ENCODE assay signal across 8 cellular contexts in the genomic region with DNA sequence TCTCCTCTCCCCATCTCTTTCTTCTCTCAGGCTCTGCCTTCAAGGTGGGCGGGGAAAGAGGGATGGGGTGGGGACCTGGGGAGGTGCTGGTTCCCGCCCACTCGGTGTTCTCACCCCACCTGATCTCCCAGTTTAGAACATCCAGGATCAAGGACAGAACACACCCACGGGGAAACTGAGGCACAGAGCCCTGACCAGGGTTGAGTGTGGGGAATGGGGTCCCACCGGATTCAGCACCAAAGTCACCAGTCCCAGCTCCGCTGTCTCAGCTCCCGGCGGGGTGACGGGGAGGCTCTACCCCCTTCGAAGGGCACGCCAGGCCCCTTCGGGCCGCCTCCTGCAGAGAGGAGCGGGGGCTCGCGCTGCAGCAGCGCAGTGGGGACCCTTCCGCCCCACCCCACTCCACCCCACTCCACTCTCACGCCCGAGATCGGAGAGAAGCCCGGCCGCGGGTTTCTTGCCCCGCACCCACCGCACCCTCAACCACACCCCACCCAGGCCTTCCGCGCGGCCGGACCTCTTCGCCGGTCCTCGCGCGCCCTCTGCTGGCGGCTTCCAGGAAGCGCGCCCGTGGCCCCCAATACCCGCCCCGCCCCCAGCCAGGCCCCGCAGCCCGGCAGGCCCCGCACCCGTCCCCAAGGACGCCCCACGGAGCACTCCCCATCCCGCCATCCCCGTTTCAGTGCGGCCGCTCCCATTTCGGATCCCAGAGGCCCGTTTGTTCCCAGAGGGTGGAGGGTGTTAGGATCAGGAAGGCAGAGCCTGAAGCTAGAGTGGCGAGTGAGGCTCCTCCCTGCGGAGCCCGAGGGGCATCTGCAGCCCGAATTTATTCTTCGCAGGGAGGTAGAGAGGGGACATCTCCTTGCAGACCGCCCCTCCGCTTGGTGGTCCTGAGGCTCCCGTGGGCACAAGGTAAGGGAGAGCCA. TPM values are rescaled to one million over a fixed set of nuclear protein-coding genes. Genes with fewer than 3 reads are reported as not detected.
DNase-seq lines count a peak whose midpoint lies in the region; ATAC-seq and TF ChIP-seq lines count a peak whose summit lies in the region.

No MANE protein-coding gene starts in this region.

- no peaks in the 10 kb centered on the region for H3K4me1 Mint-ChIP-seq in activated T-helper 1 cell treated with anti-CD3 and anti-CD28 coated beads, Interleukin-12 subunit alpha, Interleukin-12 subunit beta, Interleukin-2, Interleukin-4 antibody, amounts not matched to agents 30 ng/mL and 10 ng/mL and 1 ng/mL, durations not matched to agents 14 hours and 24 hours and 36 hours (ENCODE audit: low read depth)
- peaks cover 8 to 9% of the 10 kb centered on the region in 2 donors for H3K4me1 Mint-ChIP-seq in natural killer cell treated with Interleukin-12 subunit alpha and Interleukin-12 subunit beta and Interleukin-15 and Interleukin-18, amount 100 ng/mL, for 72 hours (ENCODE audit: low read depth in 2 of 2)

- intact Hi-C loops in activated T-helper 1 cell treated with anti-CD3 and anti-CD28 coated beads, Interleukin-12 subunit alpha, Interleukin-12 subunit beta, Interleukin-2, Interleukin-4 antibody, amounts not matched to agents 30 ng/mL and 10 ng/mL and 1 ng/mL, durations not matched to agents 14 hours and 24 hours and 36 hours (cut with micrococcal nuclease): loop anchor here (1.0 to 5.0 kb wide), 6 partner anchors 34 to 409 kb away; no protein-coding TSS in a partner anchor

- peak overlapping the region; percentile 59 for H3K4me3 ChIP-seq in fibroblast of pulmonary artery (replicated peaks; ENCODE audit: low read depth, low read length)

- H3K9me3 Mint-ChIP-seq in activated T-helper 1 cell treated with anti-CD3 and anti-CD28 coated beads, Interleukin-12 subunit alpha, Interleukin-12 subunit beta, Interleukin-2, Interleukin-4 antibody, amounts not matched to agents 30 ng/mL and 10 ng/mL and 1 ng/mL, durations not matched to agents 14 hours and 24 hours and 36 hours: no peaks in the 10 kb centered on the region
- H3K9me3 Mint-ChIP-seq in natural killer cell treated with Interleukin-12 subunit alpha and Interleukin-12 subunit beta and Interleukin-15 and Interleukin-18, amount 100 ng/mL, for 72 hours: no peaks in the 10 kb centered on the region

- ATAC-seq in GM18909 (IDR thresholded peaks at IDR 0.05; ENCODE audit: poor library complexity, unreplicated experiment) (peak; percentile 56), HG03460 (IDR thresholded peaks at IDR 0.05; ENCODE audit: unreplicated experiment) (peak; percentile 56)
- peak; percentile 87 to 91 for ATAC-seq in natural killer cell treated with Interleukin-12 subunit alpha and Interleukin-12 subunit beta and Interleukin-15 and Interleukin-18, amount 100 ng/mL, for 72 hours

- no peak overlapping the region for H3K27ac Mint-ChIP-seq in activated T-helper 1 cell treated with anti-CD3 and anti-CD28 coated beads, Interleukin-12 subunit alpha, Interleukin-12 subunit beta, Interleukin-2, Interleukin-4 antibody, amounts not matched to agents 30 ng/mL and 10 ng/mL and 1 ng/mL, durations not matched to agents 14 hours and 24 hours and 36 hours
- H3K27ac Mint-ChIP-seq in natural killer cell treated with Interleukin-12 subunit alpha and Interleukin-12 subunit beta and Interleukin-15 and Interleukin-18, amount 100 ng/mL, for 72 hours: no peak overlapping the region

- H3K27me3 Mint-ChIP-seq in activated T-helper 1 cell treated with anti-CD3 and anti-CD28 coated beads, Interleukin-12 subunit alpha, Interleukin-12 subunit beta, Interleukin-2, Interleukin-4 antibody, amounts not matched to agents 30 ng/mL and 10 ng/mL and 1 ng/mL, durations not matched to agents 14 hours and 24 hours and 36 hours (ENCODE audit: insufficient read depth): peaks cover 41% of the 10 kb centered on the region
- H3K27me3 Mint-ChIP-seq in natural killer cell treated with Interleukin-12 subunit alpha and Interleukin-12 subunit beta and Interleukin-15 and Interleukin-18, amount 100 ng/mL, for 72 hours: peaks cover 24 to 25% of the 10 kb centered on the region in 2 donors

- H3K4me3 Mint-ChIP-seq in activated T-helper 1 cell treated with anti-CD3 and anti-CD28 coated beads, Interleukin-12 subunit alpha, Interleukin-12 subunit beta, Interleukin-2, Interleukin-4 antibody, amounts not matched to agents 30 ng/mL and 10 ng/mL and 1 ng/mL, durations not matched to agents 14 hours and 24 hours and 36 hours: peak overlapping the region; percentile 68
- peak overlapping the region; percentile 62 for H3K4me3 Mint-ChIP-seq in natural killer cell treated with Interleukin-12 subunit alpha and Interleukin-12 subunit beta and Interleukin-15 and Interleukin-18, amount 100 ng/mL, for 72 hours

- peak; percentile 77 for DNase-seq in Ammon's horn (ENCODE audit: low spot score)
- DNase-seq in OCI-M1 (lab: John Stamatoyannopoulos, UW): peak; percentile 91
- peak; percentile 61 for DNase-seq in activated T-helper 1 cell treated with anti-CD3 and anti-CD28 coated beads, Interleukin-12 subunit alpha, Interleukin-12 subunit beta, Interleukin-2, Interleukin-4 antibody, amounts not matched to agents 30 ng/mL and 10 ng/mL and 1 ng/mL, durations not matched to agents 14 hours and 24 hours and 36 hours (ENCODE audit: low spot score)
- DNase-seq in fibroblast of pulmonary artery (ENCODE audit: low read depth): peak; percentile 67
- DNase-seq in natural killer cell treated with Interleukin-12 subunit alpha and Interleukin-12 subunit beta and Interleukin-15 and Interleukin-18, amount 100 ng/mL, for 72 hours (ENCODE audit: low spot score): peak; percentile 78
- DNase-seq in stimulated activated naive CD4-positive, alpha-beta T cell (lab: John Stamatoyannopoulos, UW): peak; percentile 44 to 82 (median 71)

- peak; percentile 41 for TF ChIP-seq CTCF in fibroblast of pulmonary artery (IDR thresholded peaks at IDR 0.05; ENCODE audit: low read length, missing control alignments)

- no peaks in the 10 kb centered on the region for H3K36me3 Mint-ChIP-seq in activated T-helper 1 cell treated with anti-CD3 and anti-CD28 coated beads, Interleukin-12 subunit alpha, Interleukin-12 subunit beta, Interleukin-2, Interleukin-4 antibody, amounts not matched to agents 30 ng/mL and 10 ng/mL and 1 ng/mL, durations not matched to agents 14 hours and 24 hours and 36 hours (ENCODE audit: low read depth)
- no peaks in the 10 kb centered on the region for H3K36me3 Mint-ChIP-seq in natural killer cell treated with Interleukin-12 subunit alpha and Interleukin-12 subunit beta and Interleukin-15 and Interleukin-18, amount 100 ng/mL, for 72 hours

RNA-seq across cellular contexts. Expression of a gene that starts 18.0 kb away (rescaled TPM):
- 32.4 and 33.5 TPM in 2 replicates for total RNA-seq in activated T-helper 1 cell treated with anti-CD3 and anti-CD28 coated beads, Interleukin-12 subunit alpha, Interleukin-12 subunit beta, Interleukin-2, Interleukin-4 antibody, amounts not matched to agents 30 ng/mL and 10 ng/mL and 1 ng/mL, durations not matched to agents 14 hours and 24 hours and 36 hours
- 10 to 100 TPM; 27.6 to 37.3 TPM for total RNA-seq in natural killer cell treated with Interleukin-12 subunit alpha and Interleukin-12 subunit beta and Interleukin-15 and Interleukin-18, amount 100 ng/mL, for 72 hours

RNA-seq across cellular contexts. Expression of a gene that starts 18.0 kb away (rescaled TPM):
- 3.6 and 4.8 TPM in 2 replicates for total RNA-seq in activated T-helper 1 cell treated with anti-CD3 and anti-CD28 coated beads, Interleukin-12 subunit alpha, Interleukin-12 subunit beta, Interleukin-2, Interleukin-4 antibody, amounts not matched to agents 30 ng/mL and 10 ng/mL and 1 ng/mL, durations not matched to agents 14 hours and 24 hours and 36 hours
- 10 to 100 TPM in 1 of 2 donors, 1 to 10 TPM in 1; 8.2 to 11.2 TPM for total RNA-seq in natural killer cell treated with Interleukin-12 subunit alpha and Interleukin-12 subunit beta and Interleukin-15 and Interleukin-18, amount 100 ng/mL, for 72 hours

Comparison
In these comparisons a context has a peak if more than half of its experiments do, and no peak if none do; other contexts are left out.
1. Peak in every context shown above with its lines: DNase-seq, ATAC-seq and H3K4me3 ChIP-seq.